ENCODE assay signal across 9 cellular contexts in genomic region chr13:98875146-98875729, GRCh38.
A peak's percentile ranks its signal among the peaks of the same experiment; 100 is the strongest.
DNase-seq lines count a peak whose midpoint lies in the region; ATAC-seq and TF ChIP-seq lines count a peak whose summit lies in the region.
"Had no signal": no experiment of that assay in that cellular context is flagged by ENCODE, and none has a peak within 500 bp of the region (broad histone marks: within the 10 kb centered on the region; RNA-seq: fewer than 3 reads in every experiment).

No MANE protein-coding gene starts in this region.

- H3K9ac ChIP-seq in MM.1S (ENCODE audit: low read length), result no peak overlapping the region

- no peak overlapping the region for H2AFZ ChIP-seq in MM.1S (ENCODE audit: low read length)

- DNase-seq in activated naive CD4-positive, alpha-beta T cell treated with anti-CD3 and anti-CD28 coated beads, Interleukin-2, amount 10 ng/mL, durations not matched to agents 7 days and 5 days, result no peak
- DNase-seq in activated naive CD4-positive, alpha-beta T cell treated with Interleukin-2 at 50 U/mL for 16 hours, result no peak
- DNase-seq in MM.1S (peak; percentile 51), UCSD-AML1 (lab: John Stamatoyannopoulos, UW; ENCODE audit: unreplicated experiment) (no peak), SW480 (ENCODE audit: low spot score) (no peak), globus pallidus (ENCODE audit: low spot score) (no peak), NCI-H2227 (lab: John Stamatoyannopoulos, UW; ENCODE audit: unreplicated experiment) (no peak)
- DNase-seq: nephron progenitor cell had no signal

- H3K4me3 Mint-ChIP-seq in activated naive CD4-positive, alpha-beta T cell treated with anti-CD3 and anti-CD28 coated beads, Interleukin-2, amount 10 ng/mL, durations not matched to agents 7 days and 5 days, result no peak overlapping the region
- H3K4me3 Mint-ChIP-seq: nephron progenitor cell had no signal

- no peak for TF ChIP-seq CTCF in MM.1S (IDR thresholded peaks at IDR 0.05; ENCODE audit: low read length)

- H3K9me3 ChIP-seq in MM.1S (replicated peaks; ENCODE audit: insufficient read depth, low read length), result no peaks in the 10 kb centered on the region

- peaks cover 15% of the 10 kb centered on the region for H3K4me1 ChIP-seq in MM.1S (ENCODE audit: low read length)

- peak overlapping the region; percentile 6; the same call in 1 of the 2 replicates for H3K4me3 ChIP-seq in MM.1S (ENCODE audit: low read length)

- H3K4me2 ChIP-seq in MM.1S (ENCODE audit: low read depth, low read length), result peak overlapping the region; percentile 59

- H3K79me2 ChIP-seq in MM.1S (ENCODE audit: low read length), result no peaks in the 10 kb centered on the region

- peak overlapping the region; percentile 13; the same call in 1 of the 2 replicates for H3K27ac ChIP-seq in MM.1S (ENCODE audit: low read length)

- CTCF ChIA-PET in activated naive CD4-positive, alpha-beta T cell treated with anti-CD3 and anti-CD28 coated beads, Interleukin-2, amount 10 ng/mL, durations not matched to agents 7 days and 5 days (lab: Charles Lee), result interaction anchor here (0.9 to 1.7 kb wide), 6 partner anchors 10 to 391 kb away, joined by 3 read pairs; no protein-coding TSS in a partner anchor

- H3K27me3 Mint-ChIP-seq in activated naive CD4-positive, alpha-beta T cell treated with anti-CD3 and anti-CD28 coated beads, Interleukin-2, amount 10 ng/mL, durations not matched to agents 7 days and 5 days, result no peaks in the 10 kb centered on the region

- peak overlapping the region; percentile 87 for H3K27ac Mint-ChIP-seq in activated naive CD4-positive, alpha-beta T cell treated with anti-CD3 and anti-CD28 coated beads, Interleukin-2, amount 10 ng/mL, durations not matched to agents 7 days and 5 days
- H3K27ac Mint-ChIP-seq: nephron progenitor cell had no signal

- no peaks in the 10 kb centered on the region for H3K9me2 ChIP-seq in MM.1S (replicated peaks; ENCODE audit: insufficient read depth, low read length)

- no peaks in the 10 kb centered on the region for H3K36me3 ChIP-seq in MM.1S (replicated peaks; ENCODE audit: insufficient read depth, low read length)

- H3K4me1 Mint-ChIP-seq in activated naive CD4-positive, alpha-beta T cell treated with anti-CD3 and anti-CD28 coated beads, Interleukin-2, amount 10 ng/mL, durations not matched to agents 7 days and 5 days, result peaks cover 36% of the 10 kb centered on the region

- no peaks in the 10 kb centered on the region for H3K27me3 ChIP-seq in MM.1S (replicated peaks; ENCODE audit: insufficient read depth, low read length)

- H4K20me1 ChIP-seq in MM.1S (ENCODE audit: insufficient read depth, low read length), result no peaks in the 10 kb centered on the region

- peaks cover 89% of the 10 kb centered on the region for H3K36me3 Mint-ChIP-seq in activated naive CD4-positive, alpha-beta T cell treated with anti-CD3 and anti-CD28 coated beads, Interleukin-2, amount 10 ng/mL, durations not matched to agents 7 days and 5 days

- ATAC-seq in HG02798 (IDR thresholded peaks at IDR 0.05; ENCODE audit: poor library complexity, unreplicated experiment), result peak; percentile 89

- H3K9me3 Mint-ChIP-seq in activated naive CD4-positive, alpha-beta T cell treated with anti-CD3 and anti-CD28 coated beads, Interleukin-2, amount 10 ng/mL, durations not matched to agents 7 days and 5 days, result peaks cover 13% of the 10 kb centered on the region

- H3F3A ChIP-seq in MM.1S (ENCODE audit: insufficient read depth, low read length), result no peaks in the 10 kb centered on the region
